Comparison of ENCODE assay signal across 10 cellular contexts in genomic region chr7:73894851-73895441, GRCh38. TPM values are rescaled to one million over a fixed set of nuclear protein-coding genes. Genes with fewer than 3 reads are reported as not detected.
DNase-seq lines count a peak whose midpoint lies in the region; ATAC-seq and TF ChIP-seq lines count a peak whose summit lies in the region.
"Had no signal": no experiment of that assay in that cellular context is flagged by ENCODE, and none has a peak within 500 bp of the region (broad histone marks: within the 10 kb centered on the region; RNA-seq: fewer than 3 reads in every experiment).

No MANE protein-coding gene starts in this region.

- H3K4me3 ChIP-seq in skeletal muscle tissue (ENCODE audit: low read length in 3 of 3) (no peak overlapping the region), prostate gland (no peak overlapping the region)

- H3K4me1 ChIP-seq in skeletal muscle tissue (ENCODE audit: control insufficient read depth in 3 of 3, insufficient read depth in 3 of 3, low read length in 3 of 3) (peaks cover 34 to 39% (median 37%) of the 10 kb centered on the region in 3 donors), prostate gland (replicated peaks) (peaks cover 7% of the 10 kb centered on the region)

- no peak for ATAC-seq in HG02981 (IDR thresholded peaks at IDR 0.05; ENCODE audit: unreplicated experiment)

- no peak overlapping the region for H3K9ac ChIP-seq in skeletal muscle tissue (ENCODE audit: low read depth in 1 of 3, low read length in 3 of 3)

- DNase-seq in GOT3 (lab: John Stamatoyannopoulos, UW) (peak; percentile 91), astrocyte of the hippocampus (ENCODE audit: low read depth, low spot score) (peak; percentile 98), iris pigment epithelial cell (ENCODE audit: low read depth) (peak; percentile 74), cerebellar nuclear complex (lab: John Stamatoyannopoulos, UW) (no peak), prostate gland (ENCODE audit: low spot score) (no peak), SKM-1 (lab: John Stamatoyannopoulos, UW; ENCODE audit: unreplicated experiment) (no peak)
- DNase-seq: stimulated activated naive CD4-positive, alpha-beta T cell treated with Interleukin-2 at 50 U/mL for 16 hours had no signal

- no peaks in the 10 kb centered on the region for H3K27me3 ChIP-seq in skeletal muscle tissue (ENCODE audit: control insufficient read depth in 3 of 3, insufficient read depth in 3 of 3, low read length in 3 of 3)
- no peaks in the 10 kb centered on the region for H3K27me3 ChIP-seq in prostate gland (replicated peaks; ENCODE audit: insufficient read depth)

- no peaks in the 10 kb centered on the region for H3K36me3 ChIP-seq in skeletal muscle tissue (ENCODE audit: control insufficient read depth in 3 of 3, insufficient read depth in 3 of 3, low read length in 3 of 3)
- H3K36me3 ChIP-seq in prostate gland = no peaks in the 10 kb centered on the region

- TF ChIP-seq POLR2A in prostate gland (IDR thresholded peaks at IDR 0.05) = no peak

- intact Hi-C loops in prostate gland (cut with DNase I) = loop anchor here (5.0 kb wide), 1 partner anchor 97 kb away; no protein-coding TSS in a partner anchor

- TF ChIP-seq CTCF in prostate gland (IDR thresholded peaks at IDR 0.05) = no peak

- peaks cover 3 to 9% (median 3%) of the 10 kb centered on the region in 3 donors for H3K9me3 ChIP-seq in skeletal muscle tissue (ENCODE audit: control insufficient read depth in 3 of 3, low read length in 3 of 3)
- no peaks in the 10 kb centered on the region for H3K9me3 ChIP-seq in prostate gland

- H3K27ac ChIP-seq in skeletal muscle tissue (ENCODE audit: low read depth, low read length) (peak overlapping the region; percentile 65), prostate gland (no peak overlapping the region)

- 67% methylated on average over 19 of the region's 19 CpGs for WGBS in prostate gland

RNA-seq across cellular contexts. Expression of gene TMEM270, which starts 34.0 kb away (rescaled TPM):
- total RNA-seq in skeletal muscle tissue = not detected
- total RNA-seq in prostate gland = 1 to 10 TPM in 1 of 2 donors, not detected in 1; 4.9 TPM
- total RNA-seq: neural crest cell had no signal

RNA-seq across cellular contexts. Expression of gene METTL27, which starts 52.6 kb away (rescaled TPM):
- 1.6 TPM for total RNA-seq in skeletal muscle tissue
- 10 to 100 TPM in 1 of 2 donors, 1 to 10 TPM in 1; 5.9 to 19.8 TPM for total RNA-seq in prostate gland

Comparison
In these comparisons a context has a peak if more than half of its experiments do, and no peak if none do; other contexts are left out.
1. DNase-seq: peak in GOT3 (single experiment), astrocyte of the hippocampus (single experiment) and iris pigment epithelial cell (single experiment); none in cerebellar nuclear complex (0 of 2), prostate gland (single experiment) and SKM-1 (single experiment).